Comparison of ENCODE assay signal across 18 cellular contexts in genomic region chr2:58101500-58101899, GRCh38.
"Had no signal": no experiment of that assay in that cellular context is flagged by ENCODE, and none has a peak within 500 bp of the region (broad histone marks: within the 10 kb centered on the region; RNA-seq: fewer than 3 reads in every experiment).

No MANE protein-coding gene starts in this region.

- DNase-seq: activated CD4-positive, alpha-beta T cell treated with anti-CD3 and anti-CD28 coated beads, Interleukin-2, amount 10 ng/mL, durations not matched to agents 24 days and 14 days; activated naive CD4-positive, alpha-beta T cell; activated T-cell treated with anti-CD3 and anti-CD28 coated beads for 4 hours; cortex of kidney; effector CD8-positive, alpha-beta T cell; heart right ventricle; left colon; sigmoid colon; stimulated activated naive B cell treated with anti-CD40 and anti-IgM and Interleukin-4, amounts not matched to agents 10 μg/mL and 1 μg/mL and 100 μg/mL, for 72 hours; T-helper 2 cell; thyroid gland had no signal

- H3K36me3 Mint-ChIP-seq: WTC11 had no signal

- H3K27me3 Mint-ChIP-seq: activated CD4-positive, alpha-beta T cell treated with anti-CD3 and anti-CD28 coated beads, Interleukin-2, amount 10 ng/mL, durations not matched to agents 24 days and 14 days; central memory CD8-positive, alpha-beta T cell; stimulated activated naive B cell treated with anti-CD40 and anti-IgM and Interleukin-4, amounts not matched to agents 10 μg/mL and 1 μg/mL and 100 μg/mL, for 72 hours had no signal

- H3K4me1 ChIP-seq: gastroesophageal sphincter, sigmoid colon, thyroid gland had no signal

- H3K4me3 ChIP-seq: gastroesophageal sphincter, heart right ventricle, sigmoid colon, thyroid gland had no signal

- H3K27me3 ChIP-seq: gastroesophageal sphincter, heart right ventricle, sigmoid colon, thyroid gland had no signal

- H3K4me3 Mint-ChIP-seq: activated CD4-positive, alpha-beta T cell treated with anti-CD3 and anti-CD28 coated beads, Interleukin-2, amount 10 ng/mL, durations not matched to agents 24 days and 14 days; central memory CD8-positive, alpha-beta T cell; neural crest cell; stimulated activated naive B cell treated with anti-CD40 and anti-IgM and Interleukin-4, amounts not matched to agents 10 μg/mL and 1 μg/mL and 100 μg/mL, for 72 hours; WTC11 had no signal

- H3K27ac ChIP-seq: gastroesophageal sphincter, heart right ventricle, sigmoid colon, thyroid gland had no signal

- H3K9me3 Mint-ChIP-seq: activated CD4-positive, alpha-beta T cell treated with anti-CD3 and anti-CD28 coated beads, Interleukin-2, amount 10 ng/mL, durations not matched to agents 24 days and 14 days; central memory CD8-positive, alpha-beta T cell; neural crest cell; stimulated activated naive B cell treated with anti-CD40 and anti-IgM and Interleukin-4, amounts not matched to agents 10 μg/mL and 1 μg/mL and 100 μg/mL, for 72 hours; WTC11 had no signal

- H3K9me3 ChIP-seq: gastroesophageal sphincter, heart right ventricle, sigmoid colon, thyroid gland had no signal

- FAIRE-seq: endothelial cell of umbilical vein, urothelium cell line had no signal

- ATAC-seq: gastroesophageal sphincter; heart right ventricle; left colon; SK-N-SH treated with all-trans-retinoic acid at 6 μM for 48 hours; stimulated activated naive B cell treated with anti-CD40 and anti-IgM and Interleukin-4, amounts not matched to agents 10 μg/mL and 1 μg/mL and 100 μg/mL, for 72 hours; WTC11 had no signal

- H3K4me1 Mint-ChIP-seq: central memory CD8-positive, alpha-beta T cell; neural crest cell; stimulated activated naive B cell treated with anti-CD40 and anti-IgM and Interleukin-4, amounts not matched to agents 10 μg/mL and 1 μg/mL and 100 μg/mL, for 72 hours; WTC11 had no signal

- H3K27ac Mint-ChIP-seq: activated CD4-positive, alpha-beta T cell treated with anti-CD3 and anti-CD28 coated beads, Interleukin-2, amount 10 ng/mL, durations not matched to agents 24 days and 14 days; stimulated activated naive B cell treated with anti-CD40 and anti-IgM and Interleukin-4, amounts not matched to agents 10 μg/mL and 1 μg/mL and 100 μg/mL, for 72 hours; WTC11 had no signal

- H3K36me3 ChIP-seq: gastroesophageal sphincter, heart right ventricle, sigmoid colon, thyroid gland had no signal
